ENCODE assay signal across 12 cellular contexts in genomic region chr6:29751480-29751879, GRCh38. TPM values are rescaled to one million over a fixed set of nuclear protein-coding genes. Genes with fewer than 3 reads are reported as not detected.
DNase-seq lines count a peak whose midpoint lies in the region; ATAC-seq, FAIRE-seq and TF ChIP-seq lines count a peak whose summit lies in the region.
"Had no signal": no experiment of that assay in that cellular context is flagged by ENCODE, and none has a peak within 500 bp of the region (broad histone marks: within the 10 kb centered on the region; RNA-seq: fewer than 3 reads in every experiment).

No MANE protein-coding gene starts in this region.

- intact Hi-C loops in spleen (cut with DNase I; ENCODE audit: low total_unique reads), result loop anchor here (5.0 kb wide), 1 partner anchor 44 kb away; no protein-coding TSS in a partner anchor

- no peak for ATAC-seq in activated T-cell treated with anti-CD3 and anti-CD28 coated beads, Interleukin-2, amount 50 U/mL, for 72 hours (replicated peaks in 1 of 2)
- ATAC-seq in T-cell (replicated peaks in 1 of 4), result no peak
- no peak for ATAC-seq in GM21423 (IDR thresholded peaks at IDR 0.05; ENCODE audit: unreplicated experiment)
- ATAC-seq: body of pancreas had no signal

- CTCF ChIA-PET in T-cell (lab: Charles Lee), result interaction anchor here (0.6 to 2.5 kb wide), 5 partner anchors 9 to 83 kb away, joined by 3 to 17 read pairs (median 4); no protein-coding TSS in a partner anchor

- peaks cover 38% of the 10 kb centered on the region for H3K4me1 Mint-ChIP-seq in activated T-cell treated with anti-CD3 and anti-CD28 coated beads, Interleukin-2, amount 50 U/mL, for 72 hours (ENCODE audit: low read depth)
- H3K4me1 Mint-ChIP-seq in T-cell, result peaks cover 40 to 63% (median 55%) of the 10 kb centered on the region in 3 donors

- H3K4me3 Mint-ChIP-seq in activated T-cell treated with anti-CD3 and anti-CD28 coated beads, Interleukin-2, amount 50 U/mL, for 72 hours, result peak overlapping the region; percentile 94 to 95
- H3K4me3 Mint-ChIP-seq in T-cell, result peak overlapping the region; percentile 15 to 96 (median 96)

- FAIRE-seq in GM12892 (lab: Jason Lieb, UNC), result no peak

- peak overlapping the region; percentile 89 to 96 (median 94) for H3K27ac ChIP-seq in spleen

- no peaks in the 10 kb centered on the region for H3K36me3 Mint-ChIP-seq in activated T-cell treated with anti-CD3 and anti-CD28 coated beads, Interleukin-2, amount 50 U/mL, for 72 hours (ENCODE audit: insufficient read depth in 2 of 2)
- H3K36me3 Mint-ChIP-seq in T-cell, result peaks cover 3% of the 10 kb centered on the region

- H3K9me3 Mint-ChIP-seq in activated T-cell treated with anti-CD3 and anti-CD28 coated beads, Interleukin-2, amount 50 U/mL, for 72 hours, result no peaks in the 10 kb centered on the region
- no peaks in the 10 kb centered on the region for H3K9me3 Mint-ChIP-seq in T-cell

- TF ChIP-seq CTCF in fibroblast of mammary gland (conservative IDR thresholded peaks at IDR 0.05; ENCODE audit: control insufficient read depth, insufficient read depth, low read depth, low read length), result no peak
- TF ChIP-seq CTCF in spleen (IDR thresholded peaks at IDR 0.05 in 8 of 11, conservative IDR thresholded peaks at IDR 0.05 in 3 of 11), result no peak

- no peaks in the 10 kb centered on the region for H3K27me3 Mint-ChIP-seq in activated T-cell treated with anti-CD3 and anti-CD28 coated beads, Interleukin-2, amount 50 U/mL, for 72 hours (ENCODE audit: low read depth)
- no peaks in the 10 kb centered on the region for H3K27me3 Mint-ChIP-seq in T-cell

- WGBS in spleen, 5 donors, result 89 to 94% (median 91%) methylated on average over 3 of the region's 3 CpGs

- H3K4me1 ChIP-seq in spleen, result peaks cover 17 to 61% (median 48%) of the 10 kb centered on the region in 6 donors

- no peaks in the 10 kb centered on the region for H3K36me3 ChIP-seq in spleen
- H3K36me3 ChIP-seq: HAP-1 had no signal

- no peak for TF ChIP-seq POLR2A in spleen (IDR thresholded peaks at IDR 0.05)
- no peak for TF ChIP-seq POLR2A in GM12892 (IDR thresholded peaks at IDR 0.05; ENCODE audit: low read depth, low read length)

- H3K27ac Mint-ChIP-seq in activated T-cell treated with anti-CD3 and anti-CD28 coated beads, Interleukin-2, amount 50 U/mL, for 72 hours, result peak overlapping the region; percentile 73
- H3K27ac Mint-ChIP-seq in T-cell, result peak overlapping the region; percentile 93 to 94

- H3K4me3 ChIP-seq in fibroblast of mammary gland (ENCODE audit: control insufficient read depth, low read depth, low read length), result peak overlapping the region; percentile 81
- peak overlapping the region in 5 of 8 donors; percentile 61 to 76 (median 69) for H3K4me3 ChIP-seq in spleen

- no peak for DNase-seq in activated T-cell treated with anti-CD3 and anti-CD28 coated beads, Interleukin-2, amount 50 U/mL, for 72 hours
- no peak for DNase-seq in activated T-cell treated with anti-CD3 and anti-CD28 coated beads for 4 hours
- DNase-seq in T-cell, result no peak
- no peak for DNase-seq in fibroblast of mammary gland (ENCODE audit: low read depth)
- no peak for DNase-seq in spleen
- DNase-seq in HT-29 (ENCODE audit: low spot score), result no peak
- no peak for DNase-seq in GM12892 (ENCODE audit: insufficient read length)
- DNase-seq: body of pancreas, KG1, SIG-M5 had no signal

- POLR2A ChIA-PET in T-cell (lab: Charles Lee), result no interaction called here

- no peaks in the 10 kb centered on the region for H3K27me3 ChIP-seq in spleen (replicated peaks in 1 of 7)
- H3K27me3 ChIP-seq: body of pancreas had no signal

- no peaks in the 10 kb centered on the region for H3K9me3 ChIP-seq in spleen
- H3K9me3 ChIP-seq: body of pancreas, HAP-1 had no signal

RNA-seq across cellular contexts. Expression of gene HLA-F, which starts 28.2 kb away (rescaled TPM):
- 100 to 1,000 TPM; 238 to 275 TPM for total RNA-seq in activated T-cell treated with anti-CD3 and anti-CD28 coated beads, Interleukin-2, amount 50 U/mL, for 72 hours
- total RNA-seq in T-cell (100 to 1,000 TPM; 600 to 951 (median 748) TPM), spleen (100 to 1,000 TPM; 402 to 532 (median 496) TPM)
- polyA plus RNA-seq in spleen, result 100 to 1,000 TPM; 501 to 663 (median 577) TPM
- total RNA-seq in HT-29 (2014; rRNA removed; shearing (Covaris generic)), result 10.9 and 15.5 TPM in 2 replicates
- 413 TPM for polyA plus RNA-seq in GM12892 (2012; ENCODE audit: missing spikeins)

Comparison
In these comparisons a context has a peak if more than half of its experiments do, and no peak if none do; other contexts are left out.
1. RNA of gene HLA-F, which starts 28.2 kb away (total RNA-seq): 600 to 951 TPM in T-cell, 402 to 532 TPM in spleen and 238 to 275 TPM in activated T-cell treated with anti-CD3 and anti-CD28 coated beads, Interleukin-2, amount 50 U/mL, for 72 hours; 10.9 to 15.5 TPM in HT-29; every median in the first group is over 10 times any median in the second.